Comparison of ENCODE assay signal across 8 cellular contexts in the genomic region with DNA sequence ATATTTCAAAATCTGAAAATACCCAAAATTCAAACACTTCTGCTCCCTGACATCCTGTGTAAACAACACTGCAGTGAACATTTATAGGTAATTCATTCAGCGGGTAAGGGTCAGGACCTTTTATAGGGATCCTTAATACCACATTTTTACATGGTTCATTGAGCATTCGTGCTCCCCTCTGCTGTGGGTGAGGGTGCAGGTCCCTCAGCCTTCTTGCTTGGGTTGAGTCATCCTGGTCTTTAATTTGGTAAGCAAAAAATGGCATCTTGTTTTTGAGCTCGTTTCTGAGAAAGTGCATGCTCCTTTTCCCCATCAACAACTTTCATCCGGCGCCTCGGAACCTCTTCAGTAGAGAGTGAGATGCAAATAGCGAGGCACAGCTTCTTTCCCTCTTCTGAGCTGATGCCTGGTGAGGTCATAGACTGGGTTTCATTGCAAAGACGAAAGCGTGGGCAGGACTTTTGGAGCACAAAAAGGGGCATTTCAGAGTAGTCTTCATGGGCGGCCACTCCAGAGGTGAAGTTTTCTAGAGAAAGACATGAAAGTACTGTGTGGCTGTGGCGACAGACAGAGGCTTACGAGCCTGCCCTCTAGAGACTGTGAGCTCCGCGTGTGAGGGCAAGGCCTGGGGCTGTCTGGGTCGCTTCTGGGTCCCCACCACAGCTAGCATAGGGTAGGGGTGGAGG. TPM values are rescaled to one million over a fixed set of nuclear protein-coding genes. Genes with fewer than 3 reads are reported as not detected.
A peak's percentile ranks its signal among the peaks of the same experiment; 100 is the strongest.
DNase-seq lines count a peak whose midpoint lies in the region; ATAC-seq and TF ChIP-seq lines count a peak whose summit lies in the region.

No MANE protein-coding gene starts in this region.

- H3K9me3 ChIP-seq in OCI-LY7 (ENCODE audit: low read length), result no peaks in the 10 kb centered on the region

- 86 to 87% methylated on average over 15 of the region's 15 CpGs for WGBS in lower leg skin, 2 donors

- peak overlapping the region; percentile 8 for H3K27ac ChIP-seq in OCI-LY7 (ENCODE audit: low read depth, low read length, poor library complexity, severe bottlenecking)

- peaks cover 18% of the 10 kb centered on the region for H3K4me1 ChIP-seq in OCI-LY7 (ENCODE audit: insufficient read depth, low read length, poor library complexity, severe bottlenecking)

- H4K20me1 ChIP-seq in OCI-LY7 (ENCODE audit: insufficient read depth, low read length), result no peaks in the 10 kb centered on the region

- H3K4me3 ChIP-seq in OCI-LY7 (ENCODE audit: low read depth, low read length, poor library complexity, severe bottlenecking), result no peak overlapping the region
- H3K4me3 ChIP-seq in lower leg skin (ENCODE audit: low read depth, poor library complexity, severe bottlenecking), result no peak overlapping the region

- H3K36me3 ChIP-seq in OCI-LY7 (ENCODE audit: insufficient read depth, low read length), result peaks cover 96% of the 10 kb centered on the region

- no peak overlapping the region for H2AFZ ChIP-seq in OCI-LY7 (ENCODE audit: low read length)

- H3K36me3 Mint-ChIP-seq in activated naive CD8-positive, alpha-beta T cell, result peaks cover 23% of the 10 kb centered on the region

- H3K4me3 Mint-ChIP-seq in activated naive CD8-positive, alpha-beta T cell, result peak overlapping the region; percentile 85

- no peaks in the 10 kb centered on the region for H3K27me3 Mint-ChIP-seq in activated naive CD8-positive, alpha-beta T cell

- DNase-seq in CD1c-positive myeloid dendritic cell (ENCODE audit: extremely low spot score) (peak; percentile 47), OCI-LY7 (ENCODE audit: low spot score) (no peak), NK-92 (lab: John Stamatoyannopoulos, UW; ENCODE audit: unreplicated experiment) (no peak), SW480 (ENCODE audit: low spot score) (no peak), lower leg skin (ENCODE audit: low spot score in 2 of 2) (no peak)
- DNase-seq in stimulated activated CD4-positive, alpha-beta T cell treated with anti-CD3 and anti-CD28 coated beads, TNF-alpha, amount 100 ng/mL, for 4 hours (ENCODE audit: low read depth in 3 of 3), result peak; percentile 43 to 74 (median 53)

- CTCF ChIA-PET in OCI-LY7 (lab: Charles Lee; ENCODE audit: unreplicated experiment), result no interaction called here

- H3K4me2 ChIP-seq in OCI-LY7 (ENCODE audit: low read length), result peak overlapping the region; percentile 38; the same call in 1 of the 2 replicates

- peaks cover 87% of the 10 kb centered on the region for H3K4me1 Mint-ChIP-seq in activated naive CD8-positive, alpha-beta T cell (ENCODE audit: low read depth)

- TF ChIP-seq POLR2A in lower leg skin (IDR thresholded peaks at IDR 0.05), result no peak

- no peaks in the 10 kb centered on the region for H3K79me2 ChIP-seq in OCI-LY7 (ENCODE audit: insufficient read depth, low read depth, low read length)

- no peaks in the 10 kb centered on the region for H3K9me2 ChIP-seq in OCI-LY7 (ENCODE audit: insufficient read depth, low read length)

- no TSS peak for BruUV-seq in OCI-LY7 (replicated peaks; lab: Mats Ljungman, UMichigan)

- no peaks in the 10 kb centered on the region for H3K9me3 Mint-ChIP-seq in activated naive CD8-positive, alpha-beta T cell (ENCODE audit: low read depth)

- peak; percentile 80 for ATAC-seq in GM21447 (IDR thresholded peaks at IDR 0.05; ENCODE audit: unreplicated experiment)

- intact Hi-C loops in OCI-LY7 (cut with micrococcal nuclease; ENCODE audit: unreplicated experiment) (no loop called here), lower leg skin (cut with DNase I; ENCODE audit: low total_unique reads) (no loop called here)

- peak overlapping the region; percentile 98 for H3K27ac Mint-ChIP-seq in activated naive CD8-positive, alpha-beta T cell

- POLR2A ChIA-PET in OCI-LY7 (lab: Charles Lee), result no interaction called here

- TF ChIP-seq CTCF in OCI-LY7 (conservative IDR thresholded peaks at IDR 0.05; ENCODE audit: low read length), result no peak
- no peak for TF ChIP-seq CTCF in lower leg skin (IDR thresholded peaks at IDR 0.05)

RNA-seq across cellular contexts. Expression of a gene that starts 44.5 kb away (rescaled TPM):
- total RNA-seq in OCI-LY7 (2014; rRNA removed; shearing (Covaris generic)), result 6.9 and 8.9 TPM in 2 replicates
- total RNA-seq in OCI-LY7 (2022), result 10.5 and 13.2 TPM in 2 replicates
- total RNA-seq in lower leg skin, result 10 to 100 TPM; 11.2 to 33.0 (median 14.4) TPM

RNA-seq across cellular contexts. Expression of a gene that starts 55.8 kb away (rescaled TPM):
- total RNA-seq in OCI-LY7 (2014; rRNA removed; shearing (Covaris generic)), result 165 and 185 TPM in 2 replicates
- 144 and 150 TPM in 2 replicates for total RNA-seq in OCI-LY7 (2022)
- 10 to 100 TPM; 38.8 to 56.1 (median 44.2) TPM for total RNA-seq in lower leg skin

Comparison
In these comparisons a context has a peak if more than half of its experiments do, and no peak if none do; other contexts are left out.
1. DNase-seq: peak in CD1c-positive myeloid dendritic cell (single experiment) and stimulated activated CD4-positive, alpha-beta T cell treated with anti-CD3 and anti-CD28 coated beads, TNF-alpha, amount 100 ng/mL, for 4 hours (3 of 3); none in OCI-LY7 (single experiment), NK-92 (single experiment), SW480 (single experiment) and lower leg skin (0 of 2).